8 cellular contexts compared by ENCODE assay signal in the genomic region with DNA sequence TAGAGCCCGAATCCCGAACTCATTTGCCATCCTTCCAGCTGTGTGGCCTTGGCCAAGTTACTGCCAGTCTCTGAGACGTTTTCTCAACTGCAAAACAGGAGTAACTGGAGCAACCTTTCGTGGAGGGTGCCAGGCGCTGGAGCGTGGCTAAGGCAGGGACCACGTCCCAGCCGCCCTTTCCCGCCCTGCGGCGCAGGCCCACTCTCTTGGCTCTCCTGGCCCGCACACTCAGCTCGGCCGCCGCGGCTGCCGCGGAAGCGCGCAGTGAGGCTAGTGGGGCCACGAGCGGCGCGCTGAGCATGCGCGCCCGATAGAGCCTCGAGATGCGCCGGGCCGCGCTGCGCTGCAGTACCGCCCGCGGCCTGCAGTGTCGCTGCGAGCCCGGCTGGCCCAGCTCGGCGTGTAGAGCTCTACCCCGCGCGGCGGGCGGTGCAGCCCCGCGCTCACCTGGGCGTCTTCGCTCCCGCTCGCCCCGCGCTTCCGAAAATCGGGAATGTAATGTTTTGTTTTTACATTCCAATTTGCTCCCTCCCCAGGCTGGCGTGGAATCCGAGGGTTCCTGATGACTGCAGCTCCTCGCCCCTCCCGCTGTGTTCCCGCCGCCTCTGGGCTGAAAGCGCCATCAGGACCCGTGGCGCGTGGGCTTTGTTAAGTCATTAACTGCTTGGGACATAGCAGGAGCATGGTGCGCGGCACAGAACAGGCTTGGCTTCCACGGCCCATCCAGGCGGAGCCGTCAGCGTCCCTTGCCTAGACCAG. TPM values are rescaled to one million over a fixed set of nuclear protein-coding genes. Genes with fewer than 3 reads are reported as not detected.
A peak's percentile ranks its signal among the peaks of the same experiment; 100 is the strongest.
DNase-seq lines count a peak whose midpoint lies in the region; ATAC-seq, FAIRE-seq and TF ChIP-seq lines count a peak whose summit lies in the region.

No MANE protein-coding gene starts in this region.

- peak; percentile 74 for TF ChIP-seq CTCF in AG04450 (IDR thresholded peaks at IDR 0.05; ENCODE audit: low read depth, low read length)
- TF ChIP-seq CTCF in hepatocyte (IDR thresholded peaks at IDR 0.05; ENCODE audit: poor library complexity): peak; percentile 76

- no peaks in the 10 kb centered on the region for H4K20me1 ChIP-seq in hepatocyte (ENCODE audit: insufficient read depth, poor library complexity, severe bottlenecking)

- DNase-seq in AG04450 (ENCODE audit: low read depth, low spot score) (no peak), T-helper 1 cell (peak; percentile 50 to 88 (median 61)), amniotic epithelial cell (ENCODE audit: low read depth) (peak; percentile 48), hepatocyte (ENCODE audit: low spot score) (peak; percentile 91), H54 (ENCODE audit: insufficient read length, low spot score) (no peak)

- no peaks in the 10 kb centered on the region for H3K9me2 ChIP-seq in hepatocyte (replicated peaks; ENCODE audit: insufficient read depth)

- ATAC-seq in GM19023 (IDR thresholded peaks at IDR 0.05; ENCODE audit: unreplicated experiment): peak; percentile 65
- peak; percentile 75 for ATAC-seq in HG03175 (IDR thresholded peaks at IDR 0.05; ENCODE audit: unreplicated experiment)

- H3K27ac ChIP-seq in AG04450 (ENCODE audit: low read depth, low read length) (no peak overlapping the region), hepatocyte (no peak overlapping the region), skin epidermis (no peak overlapping the region)

- H3K4me2 ChIP-seq in hepatocyte: peak overlapping the region; percentile 100

- H3K4me3 ChIP-seq in AG04450 (ENCODE audit: low read depth, low read length) (peak overlapping the region; percentile 53), hepatocyte (peak overlapping the region; percentile 88), skin epidermis (peak overlapping the region in 6 of 7 experiments; percentile 6 to 33 (median 14))

- H3K27me3 ChIP-seq in AG04450 (ENCODE audit: control insufficient read depth, insufficient read depth, low read length) (peaks cover 13% of the 10 kb centered on the region), hepatocyte (peaks cover 16% of the 10 kb centered on the region)

- peak overlapping the region; percentile 99 for H2AFZ ChIP-seq in hepatocyte

- no peak for FAIRE-seq in H54 (lab: Jason Lieb, UNC)

- WGBS in hepatocyte (ENCODE audit: low lambda C conversion rate, missing lambda C conversion rate): 5% methylated on average over 71 of the region's 72 CpGs

- peaks cover 6% of the 10 kb centered on the region for H3K79me2 ChIP-seq in hepatocyte

- peaks cover 16% of the 10 kb centered on the region for H3K4me1 ChIP-seq in hepatocyte (ENCODE audit: insufficient read depth)

- POLR2A ChIA-PET in AG04450 (lab: Yijun Ruan, JAX): interaction anchor here (0.6 to 1.4 kb wide), 2 partner anchors 344 to 353 kb away, joined by 3 to 5 read pairs; a partner anchor contains a TSS

- TF ChIP-seq POLR2A in H54 (IDR thresholded peaks at IDR 0.05; ENCODE audit: low read depth, low read length): no peak

- H3K36me3 ChIP-seq in hepatocyte (replicated peaks; ENCODE audit: insufficient read depth, low read depth): no peaks in the 10 kb centered on the region

- CTCF ChIA-PET in AG04450 (lab: Charles Lee): interaction anchor here (0.5 to 4.1 kb wide), 28 partner anchors 8 to 1798 kb away, joined by 3 to 29 read pairs (median 4); no protein-coding TSS in a partner anchor

- H3K9me3 ChIP-seq in AG04450 (ENCODE audit: control insufficient read depth, insufficient read depth, low read length): peaks cover 20% of the 10 kb centered on the region
- no peaks in the 10 kb centered on the region for H3K9me3 ChIP-seq in hepatocyte (ENCODE audit: low read depth)

RNA-seq across cellular contexts. Expression of a gene that starts 4.0 kb away (rescaled TPM):
- polyA plus RNA-seq in AG04450 (2011; rRNA removed) (16.8 and 22.9 TPM in 2 replicates), hepatocyte (4.1 and 13.1 TPM in 2 replicates)
- 46.3 and 61.5 TPM in 2 replicates for polyA minus RNA-seq in AG04450 (2011; rRNA and poly(A)+ RNA removed)
- total RNA-seq in hepatocyte: 59.3 TPM in 2 replicates

Comparison
In these comparisons a context has a peak if more than half of its experiments do, and no peak if none do; other contexts are left out.
1. DNase-seq: peak in T-helper 1 cell (5 of 5), amniotic epithelial cell (single experiment) and hepatocyte (single experiment); none in AG04450 (single experiment) and H54 (single experiment).
2. H3K4me3 ChIP-seq: peak in every context shown above with its lines; median percentile 88 in hepatocyte; 53 in AG04450; 14 in skin epidermis.